30 cellular contexts compared by ENCODE assay signal in the genomic region with DNA sequence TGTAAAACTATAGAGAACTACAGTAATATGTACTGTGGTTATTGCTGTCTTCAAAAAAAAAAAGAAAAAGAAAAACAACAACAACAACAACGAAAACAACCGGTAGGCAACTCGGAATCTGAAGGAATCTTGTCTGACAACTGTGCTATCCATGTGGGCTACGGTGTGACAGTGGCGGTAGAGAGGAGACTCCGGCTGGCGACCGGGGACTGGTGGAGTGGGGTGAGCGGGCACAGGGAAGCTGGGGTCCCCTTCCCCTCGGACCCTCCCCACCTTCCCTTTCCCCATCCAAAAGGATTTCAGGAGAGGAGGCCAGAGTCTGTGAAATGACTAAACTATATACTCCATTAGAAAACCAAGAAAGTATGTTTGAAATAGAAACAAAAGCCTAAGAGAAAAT. TPM values are rescaled to one million over a fixed set of nuclear protein-coding genes. Genes with fewer than 3 reads are reported as not detected.
"Had no signal": no experiment of that assay in that cellular context is flagged by ENCODE, and none has a peak within 500 bp of the region (broad histone marks: within the 10 kb centered on the region; RNA-seq: fewer than 3 reads in every experiment).

No MANE protein-coding gene starts in this region.

- H3K9ac ChIP-seq: parathyroid adenoma had no signal

- H3K4me1 ChIP-seq: gastroesophageal sphincter, left ventricle myocardium inferior, parathyroid adenoma, right lobe of liver, thyroid gland had no signal

- H3K4me3 Mint-ChIP-seq: activated CD4-positive, alpha-beta T cell treated with anti-CD3 and anti-CD28 coated beads for 36 hours; activated CD8-positive, alpha-beta memory T cell treated with anti-CD3 and anti-CD28 coated beads, Interleukin-2, amount 10 ng/mL, durations not matched to agents 7 days and 5 days; activated CD8-positive, alpha-beta T cell treated with anti-CD3 and anti-CD28 coated beads, Interleukin-2, amount 10 ng/mL, durations not matched to agents 7 days and 5 days; activated T-cell treated with anti-CD3 and anti-CD28 coated beads, Interleukin-2, amount 50 U/mL, for 72 hours; effector memory CD8-positive, alpha-beta T cell; natural killer cell treated with Interleukin-12 subunit alpha and Interleukin-12 subunit beta and Interleukin-15 and Interleukin-18, amount 100 ng/mL, for 72 hours; stimulated activated memory B cell treated with anti-CD40 and anti-IgM and Interleukin-4, amounts not matched to agents 10 μg/mL and 1 μg/mL and 100 μg/mL, for 72 hours; stimulated activated naive CD8-positive, alpha-beta T cell treated with anti-CD3 and anti-CD28 coated beads, Interleukin-15, amount 100 ng/mL, for 72 hours; T-helper 2 cell treated with Interferon-gamma antibody and Interleukin-4, amounts not matched to agents 5 μg/mL and 100 μg/mL, for 36 hours had no signal

- H3K9me3 ChIP-seq: gastroesophageal sphincter, left ventricle myocardium inferior, mucosa of descending colon, right lobe of liver, thyroid gland had no signal

- H3K27ac ChIP-seq: cardiac muscle cell, dorsolateral prefrontal cortex, hepatocyte, left ventricle myocardium inferior, parathyroid adenoma, right lobe of liver, thyroid gland had no signal

- H3K36me3 Mint-ChIP-seq: activated CD8-positive, alpha-beta memory T cell treated with anti-CD3 and anti-CD28 coated beads, Interleukin-2, amount 10 ng/mL, durations not matched to agents 7 days and 5 days; activated naive CD4-positive, alpha-beta T cell treated with anti-CD3 and anti-CD28 coated beads, Interleukin-2, amount 50 U/mL, for 72 hours; natural killer cell treated with Interleukin-12 subunit alpha and Interleukin-12 subunit beta and Interleukin-15 and Interleukin-18, amount 100 ng/mL, for 72 hours; stimulated activated memory B cell treated with anti-CD40 and anti-IgM and Interleukin-4, amounts not matched to agents 10 μg/mL and 1 μg/mL and 100 μg/mL, for 72 hours had no signal

- DNase-seq: activated CD4-positive, alpha-beta T cell treated with anti-CD3 and anti-CD28 coated beads for 36 hours; activated CD4-positive, CD25-positive, alpha-beta regulatory T cell; activated CD8-positive, alpha-beta memory T cell treated with anti-CD3 and anti-CD28 coated beads, Interleukin-2, amount 10 ng/mL, durations not matched to agents 7 days and 5 days; activated CD8-positive, alpha-beta T cell treated with anti-CD3 and anti-CD28 coated beads, Interleukin-2, amount 10 ng/mL, durations not matched to agents 7 days and 5 days; activated naive CD4-positive, alpha-beta T cell; activated T-cell treated with anti-CD3 and anti-CD28 coated beads, Interleukin-2, amount 50 U/mL, for 72 hours; cerebellar nuclear complex; dorsolateral prefrontal cortex; effector memory CD8-positive, alpha-beta T cell; islet precursor cell; left ventricle myocardium inferior; mesendoderm; mucosa of descending colon; right lobe of liver; small intestine; stimulated activated CD4-positive, alpha-beta T cell treated with anti-CD3 and anti-CD28 coated beads, Interleukin-4, amount 100 ng/mL, for 24 hours; stimulated activated naive CD8-positive, alpha-beta T cell treated with anti-CD3 and anti-CD28 coated beads, Interleukin-15, amount 100 ng/mL, for 72 hours; T-helper 1 cell; thyroid gland had no signal

- ATAC-seq: activated CD4-positive, alpha-beta T cell treated with anti-CD3 and anti-CD28 coated beads for 36 hours; activated CD8-positive, alpha-beta memory T cell treated with anti-CD3 and anti-CD28 coated beads, Interleukin-2, amount 10 ng/mL, durations not matched to agents 7 days and 5 days; activated CD8-positive, alpha-beta T cell treated with anti-CD3 and anti-CD28 coated beads, Interleukin-2, amount 10 ng/mL, durations not matched to agents 7 days and 5 days; activated naive CD4-positive, alpha-beta T cell treated with anti-CD3 and anti-CD28 coated beads, Interleukin-2, amount 50 U/mL, for 72 hours; activated T-cell treated with anti-CD3 and anti-CD28 coated beads, Interleukin-2, amount 50 U/mL, for 72 hours; effector memory CD8-positive, alpha-beta T cell; gastroesophageal sphincter; mucosa of descending colon; right lobe of liver had no signal

- H3K4me1 Mint-ChIP-seq: activated CD4-positive, alpha-beta T cell treated with anti-CD3 and anti-CD28 coated beads for 36 hours; activated CD8-positive, alpha-beta memory T cell treated with anti-CD3 and anti-CD28 coated beads, Interleukin-2, amount 10 ng/mL, durations not matched to agents 7 days and 5 days; stimulated activated memory B cell treated with anti-CD40 and anti-IgM and Interleukin-4, amounts not matched to agents 10 μg/mL and 1 μg/mL and 100 μg/mL, for 72 hours; stimulated activated naive CD8-positive, alpha-beta T cell treated with anti-CD3 and anti-CD28 coated beads, Interleukin-15, amount 100 ng/mL, for 72 hours had no signal

- H3K4me3 ChIP-seq: cardiac muscle cell, coronary artery, dorsolateral prefrontal cortex, gastroesophageal sphincter, hepatocyte, left ventricle myocardium inferior, lung, mucosa of descending colon, right lobe of liver, thyroid gland had no signal

- H3K27ac Mint-ChIP-seq: activated CD4-positive, alpha-beta T cell treated with anti-CD3 and anti-CD28 coated beads for 36 hours; activated CD8-positive, alpha-beta memory T cell treated with anti-CD3 and anti-CD28 coated beads, Interleukin-2, amount 10 ng/mL, durations not matched to agents 7 days and 5 days; activated CD8-positive, alpha-beta T cell treated with anti-CD3 and anti-CD28 coated beads, Interleukin-2, amount 10 ng/mL, durations not matched to agents 7 days and 5 days; activated naive CD4-positive, alpha-beta T cell treated with anti-CD3 and anti-CD28 coated beads, Interleukin-2, amount 50 U/mL, for 72 hours; activated T-cell treated with anti-CD3 and anti-CD28 coated beads, Interleukin-2, amount 50 U/mL, for 72 hours; effector memory CD8-positive, alpha-beta T cell; natural killer cell treated with Interleukin-12 subunit alpha and Interleukin-12 subunit beta and Interleukin-15 and Interleukin-18, amount 100 ng/mL, for 72 hours; stimulated activated memory B cell treated with anti-CD40 and anti-IgM and Interleukin-4, amounts not matched to agents 10 μg/mL and 1 μg/mL and 100 μg/mL, for 72 hours; T-helper 2 cell treated with Interferon-gamma antibody and Interleukin-4, amounts not matched to agents 5 μg/mL and 100 μg/mL, for 36 hours had no signal

- H3K36me3 ChIP-seq: right lobe of liver had no signal

- H3K9me3 Mint-ChIP-seq: activated naive CD4-positive, alpha-beta T cell treated with anti-CD3 and anti-CD28 coated beads, Interleukin-2, amount 50 U/mL, for 72 hours; activated T-cell treated with anti-CD3 and anti-CD28 coated beads, Interleukin-2, amount 50 U/mL, for 72 hours; effector memory CD8-positive, alpha-beta T cell; natural killer cell treated with Interleukin-12 subunit alpha and Interleukin-12 subunit beta and Interleukin-15 and Interleukin-18, amount 100 ng/mL, for 72 hours; stimulated activated memory B cell treated with anti-CD40 and anti-IgM and Interleukin-4, amounts not matched to agents 10 μg/mL and 1 μg/mL and 100 μg/mL, for 72 hours; stimulated activated naive CD8-positive, alpha-beta T cell treated with anti-CD3 and anti-CD28 coated beads, Interleukin-15, amount 100 ng/mL, for 72 hours; T-helper 2 cell treated with Interferon-gamma antibody and Interleukin-4, amounts not matched to agents 5 μg/mL and 100 μg/mL, for 36 hours had no signal

- H3K27me3 ChIP-seq: dorsolateral prefrontal cortex, gastroesophageal sphincter, hepatocyte, right lobe of liver, thyroid gland had no signal

RNA-seq across cellular contexts. Expression of a gene that starts 22.9 kb away (rescaled TPM):
- total RNA-seq: activated CD4-positive, alpha-beta T cell treated with anti-CD3 and anti-CD28 coated beads for 36 hours; activated T-cell treated with anti-CD3 and anti-CD28 coated beads, Interleukin-2, amount 50 U/mL, for 72 hours; endothelial cell of umbilical vein had no signal
